In the genomic region with DNA sequence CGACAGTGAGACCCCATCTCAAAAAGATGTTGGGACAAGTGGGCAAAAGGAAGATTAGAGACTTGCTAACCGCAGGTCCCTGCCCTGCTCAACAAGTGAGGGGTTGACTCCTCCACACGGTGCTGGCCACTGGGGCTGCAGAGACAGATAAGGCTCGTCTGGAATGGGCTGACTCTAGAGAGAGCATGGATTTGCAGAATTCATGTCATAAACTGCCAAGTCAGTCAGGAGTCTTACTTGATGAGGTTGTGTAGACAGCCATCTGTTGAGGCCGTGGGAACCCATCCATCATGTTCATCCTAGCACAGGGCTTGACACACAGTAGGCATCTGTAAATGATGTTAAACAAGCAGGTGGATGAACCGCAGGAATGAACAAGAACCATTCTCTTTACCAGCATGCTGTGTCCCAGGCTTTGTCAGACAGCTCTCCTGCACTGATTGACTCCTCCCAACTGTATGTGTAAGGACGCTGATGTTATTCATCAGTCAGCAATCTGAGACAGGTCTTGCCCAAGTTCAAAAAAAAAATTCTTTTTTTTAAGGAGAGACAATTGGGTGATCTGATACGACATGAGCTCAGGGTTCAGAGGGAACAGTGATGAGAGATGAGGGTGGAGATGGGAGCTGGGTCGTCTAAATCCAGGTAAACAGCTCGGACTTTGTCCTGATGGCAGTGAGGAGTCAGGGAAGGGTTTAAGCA, we compare ENCODE assay signal across 1 cellular context.
TF ChIP-seq lines count a peak whose summit lies in the region.

No MANE protein-coding gene starts in this region.

TF ChIP-seq in IMR-90, 13 proteins besides CTCF, POLR2A, EP300 and RAD21:
- TF ChIP-seq CHD1 (IDR thresholded peaks at IDR 0.05; ENCODE audit: low read depth, low read length): no peak
- no peak for TF ChIP-seq RFX5 (IDR thresholded peaks at IDR 0.05; ENCODE audit: low read depth, low read length)
